In the genomic region with DNA sequence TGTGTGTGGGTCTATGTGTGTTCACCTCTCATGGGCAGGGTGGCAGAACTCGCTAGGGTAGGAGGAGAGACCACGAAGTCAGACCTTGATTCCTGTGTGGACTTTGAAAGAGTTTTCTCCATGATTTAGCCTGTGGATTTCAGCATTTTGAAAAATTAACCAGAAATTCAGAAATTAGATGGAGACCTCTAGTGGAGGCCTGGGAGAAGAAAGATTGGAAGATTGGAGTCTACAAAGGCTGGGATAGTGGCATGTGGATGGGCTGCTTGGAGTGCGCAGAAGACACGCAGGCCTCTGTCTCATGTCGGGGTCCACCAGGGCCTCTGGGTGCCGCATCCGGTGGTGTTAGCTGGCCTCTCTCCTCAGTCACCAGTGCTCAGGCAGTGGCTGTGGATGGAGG, we compare ENCODE assay signal across 2 cellular contexts.
TF ChIP-seq lines count a peak whose summit lies in the region.

No MANE protein-coding gene starts in this region.

TF ChIP-seq in SK-N-SH, 30 proteins besides CTCF, POLR2A, EP300 and RAD21 (continued from another document):
- TF ChIP-seq, protein P1, sequence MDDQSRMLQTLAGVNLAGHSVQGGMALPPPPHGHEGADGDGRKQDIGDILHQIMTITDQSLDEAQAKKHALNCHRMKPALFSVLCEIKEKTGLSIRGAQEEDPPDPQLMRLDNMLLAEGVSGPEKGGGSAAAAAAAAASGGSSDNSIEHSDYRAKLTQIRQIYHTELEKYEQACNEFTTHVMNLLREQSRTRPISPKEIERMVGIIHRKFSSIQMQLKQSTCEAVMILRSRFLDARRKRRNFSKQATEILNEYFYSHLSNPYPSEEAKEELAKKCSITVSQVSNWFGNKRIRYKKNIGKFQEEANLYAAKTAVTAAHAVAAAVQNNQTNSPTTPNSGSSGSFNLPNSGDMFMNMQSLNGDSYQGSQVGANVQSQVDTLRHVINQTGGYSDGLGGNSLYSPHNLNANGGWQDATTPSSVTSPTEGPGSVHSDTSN (IDR thresholded peaks at IDR 0.05): no peak
- TF ChIP-seq FOXJ3 (CRISPR knock-in tag; IDR thresholded peaks at IDR 0.05): no peak
- TF ChIP-seq, protein P2, sequence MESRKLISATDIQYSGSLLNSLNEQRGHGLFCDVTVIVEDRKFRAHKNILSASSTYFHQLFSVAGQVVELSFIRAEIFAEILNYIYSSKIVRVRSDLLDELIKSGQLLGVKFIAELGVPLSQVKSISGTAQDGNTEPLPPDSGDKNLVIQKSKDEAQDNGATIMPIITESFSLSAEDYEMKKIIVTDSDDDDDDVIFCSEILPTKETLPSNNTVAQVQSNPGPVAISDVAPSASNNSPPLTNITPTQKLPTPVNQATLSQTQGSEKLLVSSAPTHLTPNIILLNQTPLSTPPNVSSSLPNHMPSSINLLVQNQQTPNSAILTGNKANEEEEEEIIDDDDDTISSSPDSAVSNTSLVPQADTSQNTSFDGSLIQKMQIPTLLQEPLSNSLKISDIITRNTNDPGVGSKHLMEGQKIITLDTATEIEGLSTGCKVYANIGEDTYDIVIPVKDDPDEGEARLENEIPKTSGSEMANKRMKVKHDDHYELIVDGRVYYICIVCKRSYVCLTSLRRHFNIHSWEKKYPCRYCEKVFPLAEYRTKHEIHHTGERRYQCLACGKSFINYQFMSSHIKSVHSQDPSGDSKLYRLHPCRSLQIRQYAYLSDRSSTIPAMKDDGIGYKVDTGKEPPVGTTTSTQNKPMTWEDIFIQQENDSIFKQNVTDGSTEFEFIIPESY (IDR thresholded peaks at IDR 0.05; ENCODE audit: borderline replicate concordance, low read depth): no peak

TF ChIP-seq in SK-N-SH treated with all-trans-retinoic acid at 6 μM for 48 hours, 23 proteins besides CTCF, POLR2A, EP300 and RAD21 (continued from another document):
- TF ChIP-seq, protein P3, sequence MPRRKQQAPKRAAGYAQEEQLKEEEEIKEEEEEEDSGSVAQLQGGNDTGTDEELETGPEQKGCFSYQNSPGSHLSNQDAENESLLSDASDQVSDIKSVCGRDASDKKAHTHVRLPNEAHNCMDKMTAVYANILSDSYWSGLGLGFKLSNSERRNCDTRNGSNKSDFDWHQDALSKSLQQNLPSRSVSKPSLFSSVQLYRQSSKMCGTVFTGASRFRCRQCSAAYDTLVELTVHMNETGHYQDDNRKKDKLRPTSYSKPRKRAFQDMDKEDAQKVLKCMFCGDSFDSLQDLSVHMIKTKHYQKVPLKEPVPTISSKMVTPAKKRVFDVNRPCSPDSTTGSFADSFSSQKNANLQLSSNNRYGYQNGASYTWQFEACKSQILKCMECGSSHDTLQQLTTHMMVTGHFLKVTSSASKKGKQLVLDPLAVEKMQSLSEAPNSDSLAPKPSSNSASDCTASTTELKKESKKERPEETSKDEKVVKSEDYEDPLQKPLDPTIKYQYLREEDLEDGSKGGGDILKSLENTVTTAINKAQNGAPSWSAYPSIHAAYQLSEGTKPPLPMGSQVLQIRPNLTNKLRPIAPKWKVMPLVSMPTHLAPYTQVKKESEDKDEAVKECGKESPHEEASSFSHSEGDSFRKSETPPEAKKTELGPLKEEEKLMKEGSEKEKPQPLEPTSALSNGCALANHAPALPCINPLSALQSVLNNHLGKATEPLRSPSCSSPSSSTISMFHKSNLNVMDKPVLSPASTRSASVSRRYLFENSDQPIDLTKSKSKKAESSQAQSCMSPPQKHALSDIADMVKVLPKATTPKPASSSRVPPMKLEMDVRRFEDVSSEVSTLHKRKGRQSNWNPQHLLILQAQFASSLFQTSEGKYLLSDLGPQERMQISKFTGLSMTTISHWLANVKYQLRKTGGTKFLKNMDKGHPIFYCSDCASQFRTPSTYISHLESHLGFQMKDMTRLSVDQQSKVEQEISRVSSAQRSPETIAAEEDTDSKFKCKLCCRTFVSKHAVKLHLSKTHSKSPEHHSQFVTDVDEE (CRISPR knock-in tag; IDR thresholded peaks at IDR 0.05): no peak
- TF ChIP-seq, protein P4, sequence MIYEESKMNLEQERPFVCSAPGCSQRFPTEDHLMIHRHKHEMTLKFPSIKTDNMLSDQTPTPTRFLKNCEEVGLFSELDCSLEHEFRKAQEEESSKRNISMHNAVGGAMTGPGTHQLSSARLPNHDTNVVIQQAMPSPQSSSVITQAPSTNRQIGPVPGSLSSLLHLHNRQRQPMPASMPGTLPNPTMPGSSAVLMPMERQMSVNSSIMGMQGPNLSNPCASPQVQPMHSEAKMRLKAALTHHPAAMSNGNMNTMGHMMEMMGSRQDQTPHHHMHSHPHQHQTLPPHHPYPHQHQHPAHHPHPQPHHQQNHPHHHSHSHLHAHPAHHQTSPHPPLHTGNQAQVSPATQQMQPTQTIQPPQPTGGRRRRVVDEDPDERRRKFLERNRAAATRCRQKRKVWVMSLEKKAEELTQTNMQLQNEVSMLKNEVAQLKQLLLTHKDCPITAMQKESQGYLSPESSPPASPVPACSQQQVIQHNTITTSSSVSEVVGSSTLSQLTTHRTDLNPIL (CRISPR knock-in tag; IDR thresholded peaks at IDR 0.05; ENCODE audit: low read depth): no peak
- TF ChIP-seq PPARA (CRISPR knock-in tag; IDR thresholded peaks at IDR 0.05; ENCODE audit: borderline replicate concordance) (no peak), ZNF70 (CRISPR knock-in tag; IDR thresholded peaks at IDR 0.05) (no peak)
